ENCODE assay signal across 19 cellular contexts in the genomic region with DNA sequence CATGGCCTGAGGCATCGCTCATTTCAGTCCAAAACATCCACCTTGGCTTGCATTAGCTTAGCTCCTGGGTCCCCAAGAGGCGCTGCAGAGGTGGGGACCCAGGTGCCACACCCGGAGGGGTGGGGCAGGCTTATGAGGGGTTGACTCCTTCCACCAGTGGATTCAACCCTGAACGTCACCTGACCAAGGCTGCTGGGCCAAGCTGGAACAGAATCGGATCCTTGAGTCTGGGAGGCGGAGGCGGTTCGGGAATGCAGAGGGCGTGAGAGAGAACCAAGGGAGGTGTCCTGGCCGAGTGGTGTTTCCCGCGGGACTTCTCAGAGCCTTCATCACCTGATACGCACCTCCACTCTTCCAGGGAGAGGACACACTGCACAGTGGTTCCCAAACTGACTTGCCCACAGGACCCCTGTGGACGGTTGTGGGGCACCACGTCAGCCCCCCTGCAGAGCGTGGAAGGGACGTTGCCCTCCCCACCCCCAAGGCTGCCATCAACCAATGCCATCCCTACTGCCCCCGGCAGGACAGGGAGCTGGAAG. TPM values are rescaled to one million over a fixed set of nuclear protein-coding genes. Genes with fewer than 3 reads are reported as not detected.
A peak's percentile ranks its signal among the peaks of the same experiment; 100 is the strongest.
DNase-seq lines count a peak whose midpoint lies in the region; ATAC-seq, FAIRE-seq and TF ChIP-seq lines count a peak whose summit lies in the region.
"Had no signal": no experiment of that assay in that cellular context is flagged by ENCODE, and none has a peak within 500 bp of the region (broad histone marks: within the 10 kb centered on the region; RNA-seq: fewer than 3 reads in every experiment).

No MANE protein-coding gene starts in this region.

- H3K9ac ChIP-seq in mucosa of rectum (ENCODE audit: low read depth in 1 of 2, low read length in 2 of 2), result no peak overlapping the region

- intact Hi-C loops in Right ventricle myocardium superior (cut with DNase I), result no loop called here

- no peak for ATAC-seq in HG02798 (IDR thresholded peaks at IDR 0.05; ENCODE audit: poor library complexity, unreplicated experiment)
- no peak for ATAC-seq in Right ventricle myocardium superior (ENCODE audit: poor library complexity)
- ATAC-seq in HG03159 (IDR thresholded peaks at IDR 0.05; ENCODE audit: unreplicated experiment), result no peak

- H3K4me3 ChIP-seq in choroid plexus epithelial cell (ENCODE audit: low read depth, low read length) (no peak overlapping the region), mucosa of rectum (ENCODE audit: low read length in 2 of 2) (no peak overlapping the region)
- H3K4me3 ChIP-seq: PC-9 had no signal

- no peaks in the 10 kb centered on the region for H3K36me3 ChIP-seq in mucosa of rectum (ENCODE audit: control insufficient read depth in 2 of 2, insufficient read depth in 2 of 2, low read length in 2 of 2)

- peak overlapping the region; percentile 97 to 99 for H3K27ac ChIP-seq in mucosa of rectum (ENCODE audit: low read depth in 2 of 2, low read length in 2 of 2)
- H3K27ac ChIP-seq: C4-2B, PC-9 had no signal

- no peaks in the 10 kb centered on the region for H3K27me3 ChIP-seq in mucosa of rectum (ENCODE audit: control insufficient read depth in 2 of 2, insufficient read depth in 2 of 2, low read length in 2 of 2)

- peak; percentile 89 for FAIRE-seq in urothelium cell line (lab: Jason Lieb, UNC)

- TF ChIP-seq CTCF in choroid plexus epithelial cell (conservative IDR thresholded peaks at IDR 0.05; ENCODE audit: low read depth, low read length), result no peak

- no peaks in the 10 kb centered on the region for H3K9me3 ChIP-seq in mucosa of rectum (ENCODE audit: control insufficient read depth in 2 of 2, low read length in 2 of 2)

- H3K4me1 ChIP-seq in mucosa of rectum (ENCODE audit: control insufficient read depth in 2 of 2, insufficient read depth in 2 of 2, low read length in 2 of 2), result peaks cover 44 to 59% of the 10 kb centered on the region in 2 donors

- peak; percentile 37 for DNase-seq in DMS 273 (lab: John Stamatoyannopoulos, UW; ENCODE audit: unreplicated experiment)
- no peak for DNase-seq in DMS 273 treated with DMSO at 0.1 percent for 48 hours (lab: John Stamatoyannopoulos, UW)
- peak; percentile 21 for DNase-seq in choroid plexus epithelial cell (ENCODE audit: low read depth)
- no peak for DNase-seq in urothelium cell line (ENCODE audit: low spot score)
- DNase-seq in Right ventricle myocardium superior, result no peak
- DNase-seq: AML-193, GDM1, Kasumi-1, MM.1S, NCI-H1092, NCI-H1436 treated with DMSO at 0.1 percent for 48 hours, NCI-H2029, NCI-H345, NCI-H526, PC-9 had no signal

RNA-seq across cellular contexts. Expression of a gene that starts 4.5 kb away (rescaled TPM):
- total RNA-seq in Right ventricle myocardium superior, result 6.2 TPM

RNA-seq across cellular contexts. Expression of a gene that starts 40.4 kb away (rescaled TPM):
- total RNA-seq in Right ventricle myocardium superior, result 29.2 TPM

Comparison
In these comparisons a context has a peak if more than half of its experiments do, and no peak if none do; other contexts are left out.
1. DNase-seq: peak in DMS 273 (single experiment) and choroid plexus epithelial cell (single experiment); none in DMS 273 treated with DMSO at 0.1 percent for 48 hours (single experiment), urothelium cell line (single experiment) and Right ventricle myocardium superior (single experiment).